In the genomic region with DNA sequence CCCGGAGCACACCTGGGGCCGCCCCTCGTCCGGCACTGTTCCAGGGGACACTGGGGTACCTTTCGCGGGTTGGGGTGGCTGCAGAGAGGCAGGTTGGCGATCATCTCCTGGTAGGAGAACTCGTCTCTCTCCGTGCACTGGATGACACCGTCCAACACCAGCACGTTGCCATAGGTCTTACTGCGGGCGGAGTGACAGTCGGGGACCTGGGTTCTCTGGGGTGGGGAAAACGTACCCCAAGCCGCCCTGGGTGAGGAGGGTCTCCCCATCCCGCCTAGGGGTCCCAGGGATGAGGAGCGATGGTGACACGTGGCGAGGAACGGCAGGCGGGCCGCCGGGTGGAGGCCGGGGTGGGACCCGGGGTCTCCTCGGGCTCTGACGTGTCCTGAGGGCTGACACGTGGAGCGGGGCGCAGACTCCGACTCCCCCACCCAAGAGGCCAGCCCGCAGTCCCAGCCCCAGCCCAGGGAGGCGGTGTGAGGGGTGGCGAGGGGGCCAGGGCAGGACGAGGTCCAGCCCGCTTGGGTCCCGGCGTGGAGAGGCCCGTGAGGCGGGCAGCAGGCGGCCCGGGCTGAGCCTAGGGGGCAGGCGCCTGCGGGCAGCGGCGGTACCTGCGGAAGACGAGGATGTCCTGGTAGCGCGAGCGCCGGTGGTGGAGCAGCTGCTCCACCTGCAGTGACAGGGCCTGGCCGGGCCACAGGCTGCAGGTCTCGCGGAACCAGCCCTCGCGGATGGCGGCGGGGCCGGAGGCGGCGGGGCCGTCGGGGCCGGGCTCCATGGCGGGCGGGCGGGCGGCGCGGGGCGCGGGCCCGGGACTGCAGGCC, we compare ENCODE assay signal across 1 cellular context.
TF ChIP-seq lines count a peak whose summit lies in the region.

No MANE protein-coding gene starts in this region.

TF ChIP-seq in GM12878, 131 proteins besides CTCF, POLR2A, EP300 and RAD21:
- peak; percentile 63 for TF ChIP-seq MYC (IDR thresholded peaks at IDR 0.05; ENCODE audit: insufficient read depth, insufficient read length, insufficient replicate concordance, low read length, severe bottlenecking)
- TF ChIP-seq NR2F1 (conservative IDR thresholded peaks at IDR 0.05): no peak
- no peak for TF ChIP-seq MYB (IDR thresholded peaks at IDR 0.05; ENCODE audit: borderline replicate concordance, low read depth, low read length)
- TF ChIP-seq YY1 (IDR thresholded peaks at IDR 0.05; ENCODE audit: low read depth, low read length): 0 out of 2 replicates have a peak, but pooled peaks have one; percentile 1
- 0 out of 2 replicates have a peak, but pooled peaks have one; percentile 27 for TF ChIP-seq POLR2AphosphoS2 (IDR thresholded peaks at IDR 0.05; ENCODE audit: low read depth, low read length)
- TF ChIP-seq, protein P1, sequence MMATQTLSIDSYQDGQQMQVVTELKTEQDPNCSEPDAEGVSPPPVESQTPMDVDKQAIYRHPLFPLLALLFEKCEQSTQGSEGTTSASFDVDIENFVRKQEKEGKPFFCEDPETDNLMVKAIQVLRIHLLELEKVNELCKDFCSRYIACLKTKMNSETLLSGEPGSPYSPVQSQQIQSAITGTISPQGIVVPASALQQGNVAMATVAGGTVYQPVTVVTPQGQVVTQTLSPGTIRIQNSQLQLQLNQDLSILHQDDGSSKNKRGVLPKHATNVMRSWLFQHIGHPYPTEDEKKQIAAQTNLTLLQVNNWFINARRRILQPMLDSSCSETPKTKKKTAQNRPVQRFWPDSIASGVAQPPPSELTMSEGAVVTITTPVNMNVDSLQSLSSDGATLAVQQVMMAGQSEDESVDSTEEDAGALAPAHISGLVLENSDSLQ (IDR thresholded peaks at IDR 0.05): 0 out of 2 replicates have a peak, but pooled peaks have one; percentile 18
- TF ChIP-seq, protein P2, sequence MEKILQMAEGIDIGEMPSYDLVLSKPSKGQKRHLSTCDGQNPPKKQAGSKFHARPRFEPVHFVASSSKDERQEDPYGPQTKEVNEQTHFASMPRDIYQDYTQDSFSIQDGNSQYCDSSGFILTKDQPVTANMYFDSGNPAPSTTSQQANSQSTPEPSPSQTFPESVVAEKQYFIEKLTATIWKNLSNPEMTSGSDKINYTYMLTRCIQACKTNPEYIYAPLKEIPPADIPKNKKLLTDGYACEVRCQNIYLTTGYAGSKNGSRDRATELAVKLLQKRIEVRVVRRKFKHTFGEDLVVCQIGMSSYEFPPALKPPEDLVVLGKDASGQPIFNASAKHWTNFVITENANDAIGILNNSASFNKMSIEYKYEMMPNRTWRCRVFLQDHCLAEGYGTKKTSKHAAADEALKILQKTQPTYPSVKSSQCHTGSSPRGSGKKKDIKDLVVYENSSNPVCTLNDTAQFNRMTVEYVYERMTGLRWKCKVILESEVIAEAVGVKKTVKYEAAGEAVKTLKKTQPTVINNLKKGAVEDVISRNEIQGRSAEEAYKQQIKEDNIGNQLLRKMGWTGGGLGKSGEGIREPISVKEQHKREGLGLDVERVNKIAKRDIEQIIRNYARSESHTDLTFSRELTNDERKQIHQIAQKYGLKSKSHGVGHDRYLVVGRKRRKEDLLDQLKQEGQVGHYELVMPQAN (conservative IDR thresholded peaks at IDR 0.05): 0 out of 2 replicates have a peak, but pooled peaks have one; percentile 37
